In genomic region chr7:112481833-112482669, GRCh38 we compare ENCODE assay signal across 1 cellular context.
TF ChIP-seq lines count a peak whose summit lies in the region.

No MANE protein-coding gene starts in this region.

TF ChIP-seq in A549, 52 proteins besides CTCF, POLR2A, EP300 and RAD21:
- TF ChIP-seq MYC (IDR thresholded peaks at IDR 0.05; ENCODE audit: borderline replicate concordance, low read length) (no peak), CEBPB (IDR thresholded peaks at IDR 0.05) (no peak), TP53 (CRISPR knock-in tag; IDR thresholded peaks at IDR 0.05) (no peak), KDM1A (IDR thresholded peaks at IDR 0.05; ENCODE audit: low read depth) (no peak), RCOR1 (IDR thresholded peaks at IDR 0.05; ENCODE audit: low read depth, low read length) (no peak), REST (IDR thresholded peaks at IDR 0.05) (no peak), RFX5 (IDR thresholded peaks at IDR 0.05) (no peak), TFCP2L1 (CRISPR knock-in tag; IDR thresholded peaks at IDR 0.05) (no peak), SMC3 (IDR thresholded peaks at IDR 0.05) (no peak), JUNB (IDR thresholded peaks at IDR 0.05) (no peak), MAX (IDR thresholded peaks at IDR 0.05) (peak; percentile 84), GATA3 (IDR thresholded peaks at IDR 0.05; ENCODE audit: borderline replicate concordance) (peak; percentile 37; the same call in 1 of the 2 replicates), USF2 (IDR thresholded peaks at IDR 0.05) (0 out of 2 replicates have a peak, but pooled peaks have one; percentile 29), RARB (CRISPR knock-in tag; IDR thresholded peaks at IDR 0.05) (no peak), E2F6 (IDR thresholded peaks at IDR 0.05; ENCODE audit: borderline replicate concordance, low read depth) (peak; percentile 70), BHLHE40 (IDR thresholded peaks at IDR 0.05; ENCODE audit: low read depth, low read length) (no peak), NPAS2 (CRISPR knock-in tag; IDR thresholded peaks at IDR 0.05; ENCODE audit: borderline replicate concordance) (no peak), SREBF2 (IDR thresholded peaks at IDR 0.05) (no peak), HES2 (IDR thresholded peaks at IDR 0.05) (no peak), FOSL2 (IDR thresholded peaks at IDR 0.05) (peak; percentile 50; the same call in 1 of the 2 replicates), FOSL2 (CRISPR knock-in tag; IDR thresholded peaks at IDR 0.05) (peak; percentile 80), RNF2 (IDR thresholded peaks at IDR 0.05; ENCODE audit: borderline replicate concordance, low read depth) (no peak), CHD4 (IDR thresholded peaks at IDR 0.05; ENCODE audit: borderline replicate concordance) (no peak), ATOH8 (CRISPR knock-in tag; IDR thresholded peaks at IDR 0.05; ENCODE audit: low read depth) (no peak), HOXB13 (CRISPR knock-in tag; IDR thresholded peaks at IDR 0.05; ENCODE audit: low read depth) (no peak), KDM5A (IDR thresholded peaks at IDR 0.05) (no peak), CBX2 (IDR thresholded peaks at IDR 0.05; ENCODE audit: borderline replicate concordance, low read depth) (no peak), ZC3H11A (IDR thresholded peaks at IDR 0.05) (no peak), PHF8 (IDR thresholded peaks at IDR 0.05; ENCODE audit: borderline replicate concordance, low read depth) (no peak), HOXA7 (CRISPR knock-in tag; IDR thresholded peaks at IDR 0.05) (no peak), ZSCAN20 (CRISPR knock-in tag; IDR thresholded peaks at IDR 0.05) (no peak), HOXB5 (CRISPR knock-in tag; IDR thresholded peaks at IDR 0.05) (no peak), HEYL (CRISPR knock-in tag; IDR thresholded peaks at IDR 0.05) (no peak), EHF (CRISPR knock-in tag; IDR thresholded peaks at IDR 0.05) (no peak), ZFP36 (IDR thresholded peaks at IDR 0.05; ENCODE audit: borderline replicate concordance, partially characterized antibody) (no peak), MAZ (IDR thresholded peaks at IDR 0.05; ENCODE audit: borderline replicate concordance, low read depth, low read length) (no peak), ESRRA (IDR thresholded peaks at IDR 0.05; ENCODE audit: borderline replicate concordance, low read length) (no peak), PBX3 (IDR thresholded peaks at IDR 0.05) (no peak), FOXS1 (CRISPR knock-in tag; IDR thresholded peaks at IDR 0.05) (no peak), HMGXB4 (CRISPR knock-in tag; IDR thresholded peaks at IDR 0.05; ENCODE audit: borderline replicate concordance) (no peak), NFE2L2 (conservative IDR thresholded peaks at IDR 0.05; ENCODE audit: low read length) (no peak), POLR2AphosphoS2 (conservative IDR thresholded peaks at IDR 0.05; ENCODE audit: low read length) (no peak), MAFK (IDR thresholded peaks at IDR 0.05; ENCODE audit: partially characterized antibody) (peak; percentile 59), JUN (IDR thresholded peaks at IDR 0.05) (0 out of 5 replicates have a peak, but pooled peaks of 1 of the 2 experiments have one; percentile 30), CHD2 (IDR thresholded peaks at IDR 0.05; ENCODE audit: low read length, partially characterized antibody) (no peak), FOSB (CRISPR knock-in tag; IDR thresholded peaks at IDR 0.05) (no peak), ELK1 (IDR thresholded peaks at IDR 0.05; ENCODE audit: low read depth, low read length) (no peak)
